Comparison of ENCODE assay signal across 7 cellular contexts in genomic region chr12:132904718-132905328, GRCh38. TPM values are rescaled to one million over a fixed set of nuclear protein-coding genes. Genes with fewer than 3 reads are reported as not detected.
DNase-seq lines count a peak whose midpoint lies in the region; ATAC-seq and TF ChIP-seq lines count a peak whose summit lies in the region.

No MANE protein-coding gene starts in this region.

- no peaks in the 10 kb centered on the region for H3K9me2 ChIP-seq in PC-9 (ENCODE audit: insufficient read depth)

- H3K4me1 Mint-ChIP-seq in activated T-cell treated with anti-CD3 and anti-CD28 coated beads, Interleukin-2, amount 50 U/mL, for 4 hours (ENCODE audit: low read depth), result peaks cover 16% of the 10 kb centered on the region

- H3K4me3 ChIP-seq in LNCaP clone FGC (ENCODE audit: low read depth, low read length) (no peak overlapping the region), fibroblast of pulmonary artery (replicated peaks; ENCODE audit: low read depth, low read length) (no peak overlapping the region), PC-9 (no peak overlapping the region)

- intact Hi-C loops in PC-9 (cut with micrococcal nuclease; ENCODE audit: unreplicated experiment), result no loop called here

- H3K9me3 ChIP-seq in PC-9 (ENCODE audit: insufficient read depth, low read depth), result no peaks in the 10 kb centered on the region; the same call in 1 of the 2 replicates

- no peak overlapping the region for H3K27ac ChIP-seq in PC-9

- no peak overlapping the region for H3K4me2 ChIP-seq in PC-9

- no peak for DNase-seq in LNCaP clone FGC (ENCODE audit: low read depth)
- peak; percentile 94 for DNase-seq in activated T-cell treated with anti-CD3 and anti-CD28 coated beads, Interleukin-2, amount 50 U/mL, for 4 hours
- DNase-seq in fibroblast of pulmonary artery (ENCODE audit: low read depth), result peak; percentile 46
- peak; percentile 30 for DNase-seq in occipital lobe (lab: John Stamatoyannopoulos, UW)
- peak; percentile 76 for DNase-seq in superior temporal gyrus (ENCODE audit: extremely low spot score)
- no peak for DNase-seq in cerebellar cortex (ENCODE audit: low spot score)
- DNase-seq in PC-9, result no peak

- no peaks in the 10 kb centered on the region for H3K9me3 Mint-ChIP-seq in activated T-cell treated with anti-CD3 and anti-CD28 coated beads, Interleukin-2, amount 50 U/mL, for 4 hours

- H2AFZ ChIP-seq in PC-9, result no peak overlapping the region

- no peaks in the 10 kb centered on the region for H3K79me2 ChIP-seq in PC-9 (ENCODE audit: low read depth)

- H3K36me3 Mint-ChIP-seq in activated T-cell treated with anti-CD3 and anti-CD28 coated beads, Interleukin-2, amount 50 U/mL, for 4 hours (ENCODE audit: insufficient read depth), result no peaks in the 10 kb centered on the region

- peak; percentile 19 to 25 for ATAC-seq in activated T-cell treated with anti-CD3 and anti-CD28 coated beads, Interleukin-2, amount 50 U/mL, for 4 hours

- H4K20me1 ChIP-seq in PC-9 (ENCODE audit: insufficient read depth), result no peaks in the 10 kb centered on the region

- CTCF ChIA-PET in PC-9 (lab: Charles Lee), result no interaction called here

- no peaks in the 10 kb centered on the region for H3K36me3 ChIP-seq in PC-9 (ENCODE audit: low read depth)

- no peaks in the 10 kb centered on the region for H3F3A ChIP-seq in PC-9 (ENCODE audit: insufficient read depth, low read depth)

- no peaks in the 10 kb centered on the region for H3K4me1 ChIP-seq in PC-9 (replicated peaks; ENCODE audit: insufficient read depth)

- TF ChIP-seq CTCF in LNCaP clone FGC (IDR thresholded peaks at IDR 0.05; ENCODE audit: control insufficient read depth, extremely low read depth, insufficient read depth), result peak; percentile 37
- peak; percentile 50 for TF ChIP-seq CTCF in fibroblast of pulmonary artery (IDR thresholded peaks at IDR 0.05; ENCODE audit: low read length, missing control alignments)
- no peak for TF ChIP-seq CTCF in PC-9 (conservative IDR thresholded peaks at IDR 0.05)

- BruUV-seq in PC-9 (replicated peaks; lab: Mats Ljungman, UMichigan), result no TSS peak

- no peaks in the 10 kb centered on the region for H3K27me3 Mint-ChIP-seq in activated T-cell treated with anti-CD3 and anti-CD28 coated beads, Interleukin-2, amount 50 U/mL, for 4 hours (ENCODE audit: low read depth)

- H3K4me3 Mint-ChIP-seq in activated T-cell treated with anti-CD3 and anti-CD28 coated beads, Interleukin-2, amount 50 U/mL, for 4 hours, result peak overlapping the region; percentile 47

- POLR2A ChIA-PET in PC-9 (lab: Charles Lee; ENCODE audit: unreplicated experiment), result no interaction called here

- H3K27me3 ChIP-seq in PC-9 (ENCODE audit: insufficient read depth, low read depth), result no peaks in the 10 kb centered on the region

RNA-seq across cellular contexts. Expression of gene CHFR, which starts 17.4 kb away (rescaled TPM):
- 10 to 100 TPM; 52.3 to 54.4 (median 53.5) TPM for total RNA-seq in activated T-cell treated with anti-CD3 and anti-CD28 coated beads, Interleukin-2, amount 50 U/mL, for 4 hours
- 29.6 TPM for total RNA-seq in occipital lobe
- 15.5 and 17.8 TPM in 2 replicates for total RNA-seq in PC-9 (2021)

RNA-seq across cellular contexts. Expression of gene ZNF605, which starts 51.3 kb away (rescaled TPM):
- total RNA-seq in activated T-cell treated with anti-CD3 and anti-CD28 coated beads, Interleukin-2, amount 50 U/mL, for 4 hours, result 1 to 10 TPM; 3.9 to 5.0 (median 4.9) TPM
- total RNA-seq in occipital lobe, result 24.0 TPM
- total RNA-seq in PC-9 (2021), result 10.9 and 13.5 TPM in 2 replicates

Comparison
In these comparisons a context has a peak if more than half of its experiments do, and no peak if none do; other contexts are left out.
1. DNase-seq: peak in activated T-cell treated with anti-CD3 and anti-CD28 coated beads, Interleukin-2, amount 50 U/mL, for 4 hours (single experiment), fibroblast of pulmonary artery (single experiment), occipital lobe (single experiment) and superior temporal gyrus (single experiment); none in LNCaP clone FGC (single experiment), cerebellar cortex (single experiment) and PC-9 (0 of 2).